8 cellular contexts compared by ENCODE assay signal in the genomic region with DNA sequence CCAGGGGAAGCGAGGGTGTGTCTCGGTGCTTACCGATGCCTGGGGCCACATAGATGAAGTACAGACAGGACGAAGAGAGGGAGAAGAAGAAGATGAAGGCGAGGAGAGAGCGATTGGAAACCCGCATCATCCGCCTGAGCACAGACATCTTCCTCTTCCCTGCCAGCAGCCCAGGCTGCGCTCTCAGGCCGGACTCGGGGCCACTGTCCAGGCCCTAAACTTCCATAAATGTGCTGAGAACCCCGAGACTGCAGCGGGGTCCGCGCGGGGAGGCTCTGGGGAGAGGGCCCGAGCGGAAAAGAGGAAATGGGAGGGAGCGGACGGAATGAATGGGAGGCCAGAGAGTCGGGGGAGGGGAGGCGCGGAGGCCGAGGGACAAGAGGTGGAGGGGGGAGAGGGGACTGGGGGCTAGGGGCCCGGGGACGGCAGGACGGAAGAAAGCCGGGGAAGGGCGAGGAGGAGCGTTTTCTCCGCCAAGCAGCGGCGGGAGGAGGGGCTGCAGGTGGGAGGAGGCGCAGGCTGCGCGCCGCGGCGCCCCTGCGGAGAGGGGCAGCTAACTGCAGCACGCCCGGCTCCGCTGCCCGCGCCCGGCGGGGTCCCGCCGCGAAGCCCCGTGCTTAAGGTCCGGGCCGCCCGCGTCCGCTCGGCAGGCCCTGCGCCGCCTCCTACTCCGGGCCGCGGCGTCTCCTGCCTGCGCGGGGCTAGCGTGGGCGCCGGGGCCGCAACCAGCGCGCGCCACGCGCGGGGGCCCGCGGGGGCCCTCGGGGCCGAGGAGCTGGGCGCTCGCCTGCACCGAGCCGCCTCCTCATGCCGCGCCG. TPM values are rescaled to one million over a fixed set of nuclear protein-coding genes. Genes with fewer than 3 reads are reported as not detected.
DNase-seq lines count a peak whose midpoint lies in the region; ATAC-seq, FAIRE-seq and TF ChIP-seq lines count a peak whose summit lies in the region.

A gene with protein sequence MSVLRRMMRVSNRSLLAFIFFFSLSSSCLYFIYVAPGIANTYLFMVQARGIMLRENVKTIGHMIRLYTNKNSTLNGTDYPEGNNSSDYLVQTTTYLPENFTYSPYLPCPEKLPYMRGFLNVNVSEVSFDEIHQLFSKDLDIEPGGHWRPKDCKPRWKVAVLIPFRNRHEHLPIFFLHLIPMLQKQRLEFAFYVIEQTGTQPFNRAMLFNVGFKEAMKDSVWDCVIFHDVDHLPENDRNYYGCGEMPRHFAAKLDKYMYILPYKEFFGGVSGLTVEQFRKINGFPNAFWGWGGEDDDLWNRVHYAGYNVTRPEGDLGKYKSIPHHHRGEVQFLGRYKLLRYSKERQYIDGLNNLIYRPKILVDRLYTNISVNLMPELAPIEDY (minus strand): TSS at position 303 of the 818 bp plus-strand sequence. CDS start 155 bp downstream, at position 148.

- ATAC-seq in GM19372 (IDR thresholded peaks at IDR 0.05; ENCODE audit: low read depth, unreplicated experiment) (peak; percentile 35), HG03378 (IDR thresholded peaks at IDR 0.05; ENCODE audit: unreplicated experiment) (peak; percentile 33)

- 1 to 3% (median 2%) methylated on average over 29 to 86 of the region's 86 CpGs for WGBS in small intestine, 3 donors

- peak within 1 kb of the TSS; percentile 99 for H3K4me3 Mint-ChIP-seq in Calu3 (ENCODE audit: low read depth, unreplicated experiment)

- peak within 1 kb of the TSS; percentile 73 for H3K4me3 ChIP-seq in brain microvascular endothelial cell (ENCODE audit: low read depth, low read length)
- H3K4me3 ChIP-seq in iPS-20b (ENCODE audit: low read length): peak within 1 kb of the TSS; percentile 86
- H3K4me3 ChIP-seq in small intestine (ENCODE audit: low read depth in 1 of 2, low read length in 2 of 2): peak within 1 kb of the TSS; percentile 48 to 72

- CTCF ChIA-PET in Calu3 (lab: Charles Lee): interaction anchor here (0.7 kb wide), 1 partner anchor 50 kb away, joined by 4 read pairs; no protein-coding TSS in a partner anchor

- FAIRE-seq in small intestine (lab: Jason Lieb, UNC): no peak

- peaks cover 36% of the 10 kb centered on the region for H3K4me1 Mint-ChIP-seq in Calu3 (ENCODE audit: low read depth, unreplicated experiment)

- in situ Hi-C loops in brain microvascular endothelial cell (cut with HindIII; ENCODE audit: low pct_ligation_motif_present, low sequenced_read_pairs): no loop called here

- H3K27me3 ChIP-seq in brain microvascular endothelial cell (replicated peaks) (no peaks in the 10 kb centered on the region), iPS-20b (ENCODE audit: insufficient read depth, low read length) (peaks cover 7% of the 10 kb centered on the region; the same call in 1 of the 2 replicates), small intestine (ENCODE audit: control insufficient read depth in 2 of 2, insufficient read depth in 2 of 2, low read length in 2 of 2) (no peaks in the 10 kb centered on the region)

- H3K36me3 ChIP-seq in brain microvascular endothelial cell (replicated peaks) (no peaks in the 10 kb centered on the region), iPS-20b (ENCODE audit: insufficient read depth, low read depth, low read length) (no peaks in the 10 kb centered on the region), small intestine (ENCODE audit: control insufficient read depth in 2 of 2, insufficient read depth in 2 of 2, low read length in 2 of 2) (no peaks in the 10 kb centered on the region)

- no TSS peak for BruUV-seq in Calu3 (replicated peaks; lab: Mats Ljungman, UMichigan)

- intact Hi-C loops in Calu3 (cut with micrococcal nuclease; ENCODE audit: unreplicated experiment): no loop called here

- H3K9ac ChIP-seq in iPS-20b (ENCODE audit: low read depth, low read length): peak within 1 kb of the TSS; percentile 74; the same call in 1 of the 2 replicates

- H3K9me3 ChIP-seq in iPS-20b (ENCODE audit: insufficient read depth, low read depth, low read length): no peaks in the 10 kb centered on the region
- H3K9me3 ChIP-seq in small intestine (ENCODE audit: control insufficient read depth, low read depth): no peaks in the 10 kb centered on the region

- no peaks in the 10 kb centered on the region for H3K27me3 Mint-ChIP-seq in Calu3 (ENCODE audit: unreplicated experiment)

- peaks cover 27% of the 10 kb centered on the region for H3K36me3 Mint-ChIP-seq in Calu3 (ENCODE audit: insufficient read depth, unreplicated experiment)

- H3K27ac Mint-ChIP-seq in Calu3 (ENCODE audit: unreplicated experiment): peak within 1 kb of the TSS; percentile 84

- peak; percentile 60 for DNase-seq in Calu3
- DNase-seq in RPMI7951 (ENCODE audit: low read depth): peak; percentile 18
- DNase-seq in brain microvascular endothelial cell: peak; percentile 7
- peak; percentile 61 for DNase-seq in small intestine
- DNase-seq in RPMI8226: no peak

- TF ChIP-seq CTCF in Calu3 (IDR thresholded peaks at IDR 0.05; ENCODE audit: unreplicated experiment): no peak
- TF ChIP-seq CTCF in brain microvascular endothelial cell (IDR thresholded peaks at IDR 0.05; ENCODE audit: low read depth, low read length, missing control alignments): no peak

- no peaks in the 10 kb centered on the region for H3K9me3 Mint-ChIP-seq in Calu3 (ENCODE audit: low read depth, unreplicated experiment)

- H3K4me1 ChIP-seq in iPS-20b (ENCODE audit: insufficient read depth, low read length) (peaks cover 34% of the 10 kb centered on the region), small intestine (ENCODE audit: control insufficient read depth in 2 of 2, insufficient read depth in 1 of 2, low read depth in 1 of 2, low read length in 1 of 2) (no peaks in the 10 kb centered on the region)

- H3K27ac ChIP-seq in brain microvascular endothelial cell (peak within 1 kb of the TSS; percentile 29), iPS-20b (ENCODE audit: low read length) (no peak within 1 kb of the TSS), small intestine (ENCODE audit: low read depth in 1 of 2, low read length in 1 of 2) (peak within 1 kb of the TSS; percentile 71 to 77)

RNA-seq across cellular contexts. Expression of the gene that starts here (rescaled TPM):
- 11.1 and 22.0 TPM in 2 replicates for total RNA-seq in Calu3 (2022)
- total RNA-seq in RPMI7951 (2014; rRNA removed; shearing (Covaris generic)): 2.4 and 2.8 TPM in 2 replicates
- 10 to 100 TPM in 1 of 3 donors, 1 to 10 TPM in 2; 4.7 to 10.3 (median 6.0) TPM for polyA plus RNA-seq in small intestine
